ENCODE assay signal across 8 cellular contexts in genomic region chr16:88681709-88682451, GRCh38. TPM values are rescaled to one million over a fixed set of nuclear protein-coding genes. Genes with fewer than 3 reads are reported as not detected.
DNase-seq lines count a peak whose midpoint lies in the region; ATAC-seq lines count a peak whose summit lies in the region.

No MANE protein-coding gene starts in this region.

- ATAC-seq in HG03280 (IDR thresholded peaks at IDR 0.05; ENCODE audit: unreplicated experiment): peak; percentile 62
- ATAC-seq in esophagus mucosa: peak; percentile 19

- peak; percentile 56 for DNase-seq in activated T-cell treated with anti-CD3 and anti-CD28 coated beads for 24 hours (ENCODE audit: low read depth)
- DNase-seq in activated T-cell treated with anti-CD3 and anti-CD28 coated beads for 4 hours: no peak
- DNase-seq in UCSD-AML1 (lab: John Stamatoyannopoulos, UW; ENCODE audit: unreplicated experiment): peak; percentile 63
- DNase-seq in stimulated activated CD4-positive, alpha-beta T cell treated with anti-CD3 and anti-CD28 coated beads, Interleukin-4, amount 100 ng/mL, for 1 hour: peak; percentile 67
- DNase-seq in NCI-H526 treated with DMSO at 0.1 percent for 48 hours (lab: John Stamatoyannopoulos, UW): no peak
- DNase-seq in NCI-H526 (lab: John Stamatoyannopoulos, UW): no peak

RNA-seq across cellular contexts. Expression of gene SNAI3, which starts 4.4 kb away (rescaled TPM):
- 0.28 TPM for total RNA-seq in esophagus mucosa

RNA-seq across cellular contexts. Expression of gene MVD, which starts 19.0 kb away (rescaled TPM):
- total RNA-seq in esophagus mucosa: 154 TPM

RNA-seq across cellular contexts. Expression of gene RNF166, which starts 24.3 kb away (rescaled TPM):
- 4.7 TPM for total RNA-seq in esophagus mucosa

RNA-seq across cellular contexts. Expression of gene CTU2, which starts 24.4 kb away (rescaled TPM):
- total RNA-seq in esophagus mucosa: 14.3 TPM

RNA-seq across cellular contexts. Expression of gene CYBA, which starts 31.0 kb away (rescaled TPM):
- 66.3 TPM for total RNA-seq in esophagus mucosa

Comparison
In these comparisons a context has a peak if more than half of its experiments do, and no peak if none do; other contexts are left out.
1. DNase-seq: peak in activated T-cell treated with anti-CD3 and anti-CD28 coated beads for 24 hours (single experiment), UCSD-AML1 (single experiment) and stimulated activated CD4-positive, alpha-beta T cell treated with anti-CD3 and anti-CD28 coated beads, Interleukin-4, amount 100 ng/mL, for 1 hour (single experiment); none in activated T-cell treated with anti-CD3 and anti-CD28 coated beads for 4 hours (single experiment), NCI-H526 treated with DMSO at 0.1 percent for 48 hours (single experiment) and NCI-H526 (0 of 2).